2 cellular contexts compared by ENCODE assay signal in the genomic region with DNA sequence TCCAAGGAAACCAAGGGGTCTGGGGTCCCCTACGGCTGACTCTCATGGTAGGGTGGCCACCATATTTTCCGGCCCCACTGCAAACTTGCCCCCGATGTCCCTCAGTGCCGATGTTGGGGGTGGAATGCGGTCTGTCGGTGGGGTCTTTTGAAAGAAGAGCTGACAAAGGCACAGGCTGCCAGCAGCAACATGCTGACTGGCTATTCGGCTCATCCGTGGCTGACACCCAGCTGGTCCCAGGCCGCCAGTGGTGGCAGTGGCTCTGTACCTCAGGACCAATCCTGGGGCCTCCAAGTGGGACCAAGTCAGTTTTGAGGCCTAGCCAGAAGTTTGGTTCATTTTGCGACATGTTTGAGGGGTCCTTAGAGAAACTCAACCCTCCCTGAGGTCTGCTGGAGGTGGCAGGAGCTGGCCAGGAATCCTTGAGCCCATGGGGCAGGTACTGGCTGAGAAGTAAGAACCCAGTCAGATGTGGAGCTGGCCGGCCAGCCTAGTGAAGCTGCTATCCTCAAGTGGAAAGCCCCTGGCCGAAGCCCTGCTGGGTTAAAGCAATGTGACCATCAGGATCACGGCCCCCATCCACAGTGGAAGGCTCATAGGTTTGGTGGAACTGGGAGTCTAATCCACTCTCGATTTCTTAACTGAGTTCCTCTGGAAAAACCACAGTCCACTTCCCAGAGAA.
TF ChIP-seq lines count a peak whose summit lies in the region.

No MANE protein-coding gene starts in this region.

TF ChIP-seq in GM23338, 12 proteins besides CTCF, POLR2A, EP300 and RAD21 (continues in another document):
- TF ChIP-seq, protein P1, sequence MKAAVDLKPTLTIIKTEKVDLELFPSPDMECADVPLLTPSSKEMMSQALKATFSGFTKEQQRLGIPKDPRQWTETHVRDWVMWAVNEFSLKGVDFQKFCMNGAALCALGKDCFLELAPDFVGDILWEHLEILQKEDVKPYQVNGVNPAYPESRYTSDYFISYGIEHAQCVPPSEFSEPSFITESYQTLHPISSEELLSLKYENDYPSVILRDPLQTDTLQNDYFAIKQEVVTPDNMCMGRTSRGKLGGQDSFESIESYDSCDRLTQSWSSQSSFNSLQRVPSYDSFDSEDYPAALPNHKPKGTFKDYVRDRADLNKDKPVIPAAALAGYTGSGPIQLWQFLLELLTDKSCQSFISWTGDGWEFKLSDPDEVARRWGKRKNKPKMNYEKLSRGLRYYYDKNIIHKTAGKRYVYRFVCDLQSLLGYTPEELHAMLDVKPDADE (IDR thresholded peaks at IDR 0.05): no peak
- TF ChIP-seq ZNF331 (CRISPR knock-in tag; IDR thresholded peaks at IDR 0.05; ENCODE audit: low read depth) (no peak), EZH2 (IDR thresholded peaks at IDR 0.05; ENCODE audit: low read depth, unreplicated experiment) (no peak), ZNF114 (CRISPR knock-in tag; IDR thresholded peaks at IDR 0.05) (no peak), CREB1 (CRISPR knock-in tag; IDR thresholded peaks at IDR 0.05; ENCODE audit: low read depth) (no peak), EZH2phosphoT487 (IDR thresholded peaks at IDR 0.05; ENCODE audit: unreplicated experiment) (no peak), POLR2AphosphoS5 (IDR thresholded peaks at IDR 0.05; ENCODE audit: low read depth) (no peak), JUNB (IDR thresholded peaks at IDR 0.05; ENCODE audit: unreplicated experiment) (no peak), NANOG (IDR thresholded peaks at IDR 0.05; ENCODE audit: borderline replicate concordance) (no peak), STAT1 (IDR thresholded peaks at IDR 0.05; ENCODE audit: unreplicated experiment) (no peak)
- TF ChIP-seq, protein P2, sequence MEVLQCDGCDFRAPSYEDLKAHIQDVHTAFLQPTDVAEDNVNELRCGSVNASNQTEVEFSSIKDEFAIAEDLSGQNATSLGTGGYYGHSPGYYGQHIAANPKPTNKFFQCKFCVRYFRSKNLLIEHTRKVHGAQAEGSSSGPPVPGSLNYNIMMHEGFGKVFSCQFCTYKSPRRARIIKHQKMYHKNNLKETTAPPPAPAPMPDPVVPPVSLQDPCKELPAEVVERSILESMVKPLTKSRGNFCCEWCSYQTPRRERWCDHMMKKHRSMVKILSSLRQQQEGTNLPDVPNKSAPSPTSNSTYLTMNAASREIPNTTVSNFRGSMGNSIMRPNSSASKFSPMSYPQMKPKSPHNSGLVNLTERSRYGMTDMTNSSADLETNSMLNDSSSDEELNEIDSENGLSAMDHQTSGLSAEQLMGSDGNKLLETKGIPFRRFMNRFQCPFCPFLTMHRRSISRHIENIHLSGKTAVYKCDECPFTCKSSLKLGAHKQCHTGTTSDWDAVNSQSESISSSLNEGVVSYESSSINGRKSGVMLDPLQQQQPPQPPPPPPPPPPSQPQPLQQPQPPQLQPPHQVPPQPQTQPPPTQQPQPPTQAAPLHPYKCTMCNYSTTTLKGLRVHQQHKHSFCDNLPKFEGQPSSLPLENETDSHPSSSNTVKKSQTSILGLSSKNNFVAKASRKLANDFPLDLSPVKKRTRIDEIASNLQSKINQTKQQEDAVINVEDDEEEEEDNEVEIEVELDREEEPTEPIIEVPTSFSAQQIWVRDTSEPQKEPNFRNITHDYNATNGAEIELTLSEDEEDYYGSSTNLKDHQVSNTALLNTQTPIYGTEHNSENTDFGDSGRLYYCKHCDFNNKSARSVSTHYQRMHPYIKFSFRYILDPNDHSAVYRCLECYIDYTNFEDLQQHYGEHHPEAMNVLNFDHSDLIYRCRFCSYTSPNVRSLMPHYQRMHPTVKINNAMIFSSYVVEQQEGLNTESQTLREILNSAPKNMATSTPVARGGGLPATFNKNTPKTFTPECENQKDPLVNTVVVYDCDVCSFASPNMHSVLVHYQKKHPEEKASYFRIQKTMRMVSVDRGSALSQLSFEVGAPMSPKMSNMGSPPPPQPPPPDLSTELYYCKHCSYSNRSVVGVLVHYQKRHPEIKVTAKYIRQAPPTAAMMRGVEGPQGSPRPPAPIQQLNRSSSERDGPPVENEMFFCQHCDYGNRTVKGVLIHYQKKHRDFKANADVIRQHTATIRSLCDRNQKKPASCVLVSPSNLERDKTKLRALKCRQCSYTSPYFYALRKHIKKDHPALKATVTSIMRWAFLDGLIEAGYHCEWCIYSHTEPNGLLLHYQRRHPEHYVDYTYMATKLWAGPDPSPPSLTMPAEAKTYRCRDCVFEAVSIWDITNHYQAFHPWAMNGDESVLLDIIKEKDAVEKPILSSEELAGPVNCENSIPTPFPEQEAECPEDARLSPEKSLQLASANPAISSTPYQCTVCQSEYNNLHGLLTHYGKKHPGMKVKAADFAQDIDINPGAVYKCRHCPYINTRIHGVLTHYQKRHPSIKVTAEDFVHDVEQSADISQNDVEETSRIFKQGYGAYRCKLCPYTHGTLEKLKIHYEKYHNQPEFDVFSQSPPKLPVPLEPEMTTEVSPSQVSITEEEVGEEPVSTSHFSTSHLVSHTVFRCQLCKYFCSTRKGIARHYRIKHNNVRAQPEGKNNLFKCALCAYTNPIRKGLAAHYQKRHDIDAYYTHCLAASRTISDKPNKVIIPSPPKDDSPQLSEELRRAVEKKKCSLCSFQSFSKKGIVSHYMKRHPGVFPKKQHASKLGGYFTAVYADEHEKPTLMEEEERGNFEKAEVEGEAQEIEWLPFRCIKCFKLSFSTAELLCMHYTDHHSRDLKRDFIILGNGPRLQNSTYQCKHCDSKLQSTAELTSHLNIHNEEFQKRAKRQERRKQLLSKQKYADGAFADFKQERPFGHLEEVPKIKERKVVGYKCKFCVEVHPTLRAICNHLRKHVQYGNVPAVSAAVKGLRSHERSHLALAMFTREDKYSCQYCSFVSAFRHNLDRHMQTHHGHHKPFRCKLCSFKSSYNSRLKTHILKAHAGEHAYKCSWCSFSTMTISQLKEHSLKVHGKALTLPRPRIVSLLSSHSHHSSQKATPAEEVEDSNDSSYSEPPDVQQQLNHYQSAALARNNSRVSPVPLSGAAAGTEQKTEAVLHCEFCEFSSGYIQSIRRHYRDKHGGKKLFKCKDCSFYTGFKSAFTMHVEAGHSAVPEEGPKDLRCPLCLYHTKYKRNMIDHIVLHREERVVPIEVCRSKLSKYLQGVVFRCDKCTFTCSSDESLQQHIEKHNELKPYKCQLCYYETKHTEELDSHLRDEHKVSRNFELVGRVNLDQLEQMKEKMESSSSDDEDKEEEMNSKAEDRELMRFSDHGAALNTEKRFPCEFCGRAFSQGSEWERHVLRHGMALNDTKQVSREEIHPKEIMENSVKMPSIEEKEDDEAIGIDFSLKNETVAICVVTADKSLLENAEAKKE (CRISPR knock-in tag; IDR thresholded peaks at IDR 0.05): no peak

TF ChIP-seq in GM12891, 5 proteins besides CTCF, POLR2A, EP300 and RAD21:
- no peak for TF ChIP-seq SPI1 (IDR thresholded peaks at IDR 0.05; ENCODE audit: low read depth, low read length)
- TF ChIP-seq PAX5 (IDR thresholded peaks at IDR 0.05; ENCODE audit: insufficient read depth, low read length, severe bottlenecking): no peak
TF ChIP-seq in GM12891: peak in this region for 0.
